In genomic region chr6:65000815-65001214, GRCh38 we compare ENCODE assay signal across 1 cellular context.
TF ChIP-seq lines count a peak whose summit lies in the region.

No MANE protein-coding gene starts in this region.

TF ChIP-seq in H1, 55 proteins besides CTCF, POLR2A, EP300 and RAD21:
- TF ChIP-seq CBX5 (IDR thresholded peaks at IDR 0.05; ENCODE audit: low read depth, low read length) (no peak), SP4 (IDR thresholded peaks at IDR 0.05; ENCODE audit: low read length) (no peak), SIN3A (conservative IDR thresholded peaks at IDR 0.05 in 1 of 2, IDR thresholded peaks at IDR 0.05 in 1 of 2; ENCODE audit: low read depth in 1 of 2, low read length in 2 of 2) (no peak)
